ENCODE assay signal across 8 cellular contexts in the genomic region with DNA sequence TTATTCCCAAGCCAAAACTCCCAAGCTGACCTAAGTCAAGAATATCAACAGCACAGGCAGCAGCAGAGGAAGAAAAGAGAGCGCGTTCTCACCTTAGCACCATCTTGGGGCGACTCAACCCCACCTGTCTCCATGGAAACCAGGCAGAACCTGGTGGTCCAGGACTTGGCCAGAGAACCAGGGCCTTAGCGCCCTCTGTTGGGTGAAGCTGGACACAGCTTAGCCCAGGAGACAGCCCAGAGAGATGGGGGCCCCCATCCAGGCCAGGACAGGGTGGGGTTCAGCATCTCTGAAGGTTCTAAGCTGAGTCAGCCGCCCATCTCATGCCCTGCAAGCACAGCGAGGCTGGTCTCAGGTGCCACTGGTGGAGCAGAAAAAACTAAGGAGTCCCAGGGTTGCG.
DNase-seq lines count a peak whose midpoint lies in the region; ATAC-seq and TF ChIP-seq lines count a peak whose summit lies in the region.

No MANE protein-coding gene starts in this region.

- DNase-seq in ACHN (peak; percentile 21), ELR (ENCODE audit: low read depth) (peak; percentile 20), Panc1 (ENCODE audit: low read depth, low spot score) (no peak), hepatocyte (ENCODE audit: low spot score) (no peak), DMS114 treated with DMSO at 0.1 percent for 48 hours (lab: John Stamatoyannopoulos, UW; ENCODE audit: unreplicated experiment) (no peak), GOT3 (lab: John Stamatoyannopoulos, UW) (no peak)
- no peak for DNase-seq in T-helper 2 cell treated with Interferon-gamma antibody and Interleukin-4, amounts not matched to agents 5 μg/mL and 100 μg/mL, for 36 hours (ENCODE audit: low spot score)

- no peak overlapping the region for H3K27ac Mint-ChIP-seq in T-helper 2 cell treated with Interferon-gamma antibody and Interleukin-4, amounts not matched to agents 5 μg/mL and 100 μg/mL, for 36 hours

- TF ChIP-seq POLR2A in gastroesophageal sphincter (IDR thresholded peaks at IDR 0.05) = no peak

- H3K4me1 ChIP-seq in Panc1 (ENCODE audit: control insufficient read depth, insufficient read depth, low read length) (no peaks in the 10 kb centered on the region), hepatocyte (ENCODE audit: insufficient read depth) (no peaks in the 10 kb centered on the region), gastroesophageal sphincter (no peaks in the 10 kb centered on the region)

- H4K20me1 ChIP-seq in hepatocyte (ENCODE audit: insufficient read depth, poor library complexity, severe bottlenecking) = no peaks in the 10 kb centered on the region

- H3K79me2 ChIP-seq in hepatocyte = no peaks in the 10 kb centered on the region

- no peak overlapping the region for H3K4me3 Mint-ChIP-seq in T-helper 2 cell treated with Interferon-gamma antibody and Interleukin-4, amounts not matched to agents 5 μg/mL and 100 μg/mL, for 36 hours

- H3K27me3 ChIP-seq in Panc1 (ENCODE audit: control insufficient read depth, insufficient read depth, low read length) = peaks cover 6% of the 10 kb centered on the region; the same call in 1 of the 2 replicates
- H3K27me3 ChIP-seq in hepatocyte = no peaks in the 10 kb centered on the region
- H3K27me3 ChIP-seq in gastroesophageal sphincter = peaks cover 42% of the 10 kb centered on the region

- no peak for TF ChIP-seq EP300 in gastroesophageal sphincter (IDR thresholded peaks at IDR 0.05)

- no peak overlapping the region for H3K4me3 ChIP-seq in Panc1 (ENCODE audit: low read depth in 2 of 2, low read length in 2 of 2)
- H3K4me3 ChIP-seq in hepatocyte = no peak overlapping the region
- no peak overlapping the region for H3K4me3 ChIP-seq in gastroesophageal sphincter

- no peaks in the 10 kb centered on the region for H3K36me3 Mint-ChIP-seq in T-helper 2 cell treated with Interferon-gamma antibody and Interleukin-4, amounts not matched to agents 5 μg/mL and 100 μg/mL, for 36 hours (ENCODE audit: low read depth)

- H2AFZ ChIP-seq in hepatocyte = no peak overlapping the region

- peak; percentile 72 for TF ChIP-seq CTCF in Panc1 (IDR thresholded peaks at IDR 0.05)
- TF ChIP-seq CTCF in hepatocyte (IDR thresholded peaks at IDR 0.05; ENCODE audit: poor library complexity) = peak; percentile 43
- no peak for TF ChIP-seq CTCF in gastroesophageal sphincter (IDR thresholded peaks at IDR 0.05)

- WGBS in hepatocyte (ENCODE audit: low lambda C conversion rate, missing lambda C conversion rate) = 34% methylated on average over 7 of the region's 7 CpGs
- 24 to 63% methylated on average over 3 of the region's 7 CpGs for WGBS in gastroesophageal sphincter (ENCODE audit: low coverage in 1 of 2), 2 donors

- H3K27me3 Mint-ChIP-seq in T-helper 2 cell treated with Interferon-gamma antibody and Interleukin-4, amounts not matched to agents 5 μg/mL and 100 μg/mL, for 36 hours (ENCODE audit: low read depth) = peaks cover 9% of the 10 kb centered on the region

- in situ Hi-C loops in ACHN (cut with HindIII; ENCODE audit: low pct_ligation_motif_present, low pct_unique_long_range_greater_than_20kb, low sequenced_read_pairs) = no loop called here
- in situ Hi-C loops in Panc1 (cut with HindIII; ENCODE audit: low pct_unique_long_range_greater_than_20kb, low sequenced_read_pairs) = no loop called here

- no TSS peak for BruUV-seq in Panc1 (replicated peaks; lab: Mats Ljungman, UMichigan)

- H3K27ac ChIP-seq in Panc1 (ENCODE audit: low read length) (no peak overlapping the region), hepatocyte (no peak overlapping the region), gastroesophageal sphincter (no peak overlapping the region)

- no peaks in the 10 kb centered on the region for H3K4me1 Mint-ChIP-seq in T-helper 2 cell treated with Interferon-gamma antibody and Interleukin-4, amounts not matched to agents 5 μg/mL and 100 μg/mL, for 36 hours (ENCODE audit: low read depth)

- H3K9me3 Mint-ChIP-seq in T-helper 2 cell treated with Interferon-gamma antibody and Interleukin-4, amounts not matched to agents 5 μg/mL and 100 μg/mL, for 36 hours = no peaks in the 10 kb centered on the region

- H3K9me2 ChIP-seq in hepatocyte (replicated peaks; ENCODE audit: insufficient read depth) = no peaks in the 10 kb centered on the region

- intact Hi-C loops in Panc1 (cut with micrococcal nuclease; ENCODE audit: unreplicated experiment) = loop anchor here (5.0 kb wide), 1 partner anchor 97 kb away; no protein-coding TSS in a partner anchor

- no peak overlapping the region for H3K4me2 ChIP-seq in hepatocyte

- ATAC-seq in Panc1 (peak; percentile 62; the same call in 1 of the 2 replicates), gastroesophageal sphincter (no peak)

- H3K9me3 ChIP-seq in Panc1 (ENCODE audit: control insufficient read depth, insufficient read depth, low read depth, low read length) = no peaks in the 10 kb centered on the region
- H3K9me3 ChIP-seq in hepatocyte (ENCODE audit: low read depth) = no peaks in the 10 kb centered on the region
- H3K9me3 ChIP-seq in gastroesophageal sphincter = no peaks in the 10 kb centered on the region

- CTCF ChIA-PET in Panc1 (lab: Charles Lee) = interaction anchor here (0.7 kb wide), 1 partner anchor 52 kb away, joined by 4 read pairs; no protein-coding TSS in a partner anchor

- POLR2A ChIA-PET in Panc1 (lab: Charles Lee) = no interaction called here

- H3K36me3 ChIP-seq in Panc1 (ENCODE audit: control insufficient read depth, insufficient read depth, low read length) = no peaks in the 10 kb centered on the region
- H3K36me3 ChIP-seq in hepatocyte (replicated peaks; ENCODE audit: insufficient read depth, low read depth) = no peaks in the 10 kb centered on the region
- no peaks in the 10 kb centered on the region for H3K36me3 ChIP-seq in gastroesophageal sphincter

Comparison
In these comparisons a context has a peak if more than half of its experiments do, and no peak if none do; other contexts are left out.
1. DNase-seq: peak in ACHN (single experiment) and ELR (single experiment); none in Panc1 (single experiment), hepatocyte (single experiment), DMS114 treated with DMSO at 0.1 percent for 48 hours (single experiment), T-helper 2 cell treated with Interferon-gamma antibody and Interleukin-4, amounts not matched to agents 5 μg/mL and 100 μg/mL, for 36 hours (single experiment) and GOT3 (single experiment).
2. CTCF ChIP-seq: peak in Panc1 (single experiment) and hepatocyte (single experiment); none in gastroesophageal sphincter (0 of 4).